In the genomic region with DNA sequence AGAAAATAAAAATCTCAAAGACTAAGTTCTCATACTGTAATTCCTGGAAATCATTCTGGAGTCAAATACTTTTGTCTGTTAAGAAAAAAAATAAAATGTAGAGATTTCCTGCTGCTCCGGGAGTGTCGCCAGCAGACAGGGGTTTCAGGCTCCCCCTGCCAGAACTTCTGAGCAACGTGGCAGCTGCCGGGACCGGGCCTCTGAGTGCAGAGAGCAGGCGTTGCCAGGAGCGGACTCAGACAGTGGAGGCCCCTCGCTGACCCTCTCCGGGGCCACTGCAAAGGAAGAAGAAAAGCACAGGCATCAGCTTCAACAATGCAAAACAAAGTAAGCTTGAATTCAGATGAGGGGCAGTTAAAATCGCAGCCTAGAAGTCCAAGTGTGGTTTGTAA, we compare ENCODE assay signal across 15 cellular contexts.
A peak's percentile ranks its signal among the peaks of the same experiment; 100 is the strongest.
DNase-seq lines count a peak whose midpoint lies in the region; ATAC-seq, FAIRE-seq and TF ChIP-seq lines count a peak whose summit lies in the region.
"Had no signal": no experiment of that assay in that cellular context is flagged by ENCODE, and none has a peak within 500 bp of the region (broad histone marks: within the 10 kb centered on the region; RNA-seq: fewer than 3 reads in every experiment).

No MANE protein-coding gene starts in this region.

- H3K27me3 ChIP-seq in ACC112 (ENCODE audit: insufficient read depth, low read length) (no peaks in the 10 kb centered on the region), heart right ventricle (peaks cover 0 to 3% (median 0%) of the 10 kb centered on the region in 7 donors), neuronal stem cell (ENCODE audit: control insufficient read depth in 3 of 3, insufficient read depth in 3 of 3, low read depth in 1 of 3, low read length in 3 of 3) (no peaks in the 10 kb centered on the region), Peyer's patch (no peaks in the 10 kb centered on the region), MG63 (no peaks in the 10 kb centered on the region)
- H3K27me3 ChIP-seq: neutrophil had no signal

- peak in 6 of 8 donors; percentile 56 to 75 (median 70) for ATAC-seq in heart right ventricle
- ATAC-seq: A549 had no signal

- no peak overlapping the region for H3K14ac ChIP-seq in neuronal stem cell (ENCODE audit: low read length)

- no peak overlapping the region for H4K91ac ChIP-seq in neuronal stem cell (ENCODE audit: low read depth, low read length, poor library complexity)

- TF ChIP-seq POLR2A in Peyer's patch (IDR thresholded peaks at IDR 0.05): no peak
- TF ChIP-seq POLR2A in H54 (IDR thresholded peaks at IDR 0.05; ENCODE audit: low read depth, low read length): no peak

- no peak overlapping the region for H2AK5ac ChIP-seq in neuronal stem cell (ENCODE audit: low read depth, low read length)

- H2BK120ac ChIP-seq in neuronal stem cell (ENCODE audit: low read depth, low read length): no peak overlapping the region

- no peak overlapping the region for H3K23ac ChIP-seq in neuronal stem cell (ENCODE audit: low read depth, low read length, poor library complexity)

- no peak overlapping the region for H2BK5ac ChIP-seq in neuronal stem cell (ENCODE audit: low read length)

- intact Hi-C loops in heart right ventricle (cut with DNase I): no loop called here

- no peaks in the 10 kb centered on the region for H3K79me2 ChIP-seq in ACC112 (ENCODE audit: control insufficient read depth, insufficient read depth, low read length, unreplicated experiment)

- H3K4me2 ChIP-seq in neuronal stem cell (ENCODE audit: insufficient read depth, low read length, poor library complexity, severe bottlenecking): no peak overlapping the region
- H3K4me2 ChIP-seq: A549 had no signal

- H3K4me1 ChIP-seq in ACC112 (ENCODE audit: control insufficient read depth, insufficient read depth, low read length, unreplicated experiment) (peaks cover 17% of the 10 kb centered on the region), heart right ventricle (peaks cover 6 to 29% (median 23%) of the 10 kb centered on the region in 9 donors), neuronal stem cell (ENCODE audit: control insufficient read depth in 2 of 2, insufficient read depth in 1 of 2, low read depth in 1 of 2, low read length in 2 of 2) (peaks cover 3 to 14% of the 10 kb centered on the region in 2 donors), Peyer's patch (no peaks in the 10 kb centered on the region)

- no peak overlapping the region for H4K8ac ChIP-seq in neuronal stem cell (ENCODE audit: low read depth, low read length)

- H3K79me1 ChIP-seq in neuronal stem cell (ENCODE audit: low read depth, low read length): no peaks in the 10 kb centered on the region

- 24% methylated on average over 10 of the region's 10 CpGs for WGBS in heart right ventricle, 2 donors
- WGBS in neuronal stem cell (ENCODE audit: extremely low coverage in 2 of 2, insufficient read length in 2 of 2, insufficient replicate concordance in 1 of 2), 2 donors: no CpG with 5 or more reads among the region's 10 CpGs

- H2AFZ ChIP-seq in ACC112 (ENCODE audit: low read length, unreplicated experiment) (peak overlapping the region; percentile 41), neuronal stem cell (ENCODE audit: low read length) (peak overlapping the region; percentile 79)

- FAIRE-seq in H54 (lab: Jason Lieb, UNC): no peak
- FAIRE-seq: A549, G401.6, RCC 7860, urothelium cell line had no signal

- no peak overlapping the region for H2BK12ac ChIP-seq in neuronal stem cell (ENCODE audit: low read length)

- H3K36me3 ChIP-seq in ACC112 (ENCODE audit: insufficient read depth, low read length): no peaks in the 10 kb centered on the region
- no peaks in the 10 kb centered on the region for H3K36me3 ChIP-seq in heart right ventricle
- H3K36me3 ChIP-seq in neuronal stem cell (replicated peaks in 1 of 2; ENCODE audit: control insufficient read depth in 2 of 2, insufficient read depth in 2 of 2, low read length in 2 of 2): no peaks in the 10 kb centered on the region
- no peaks in the 10 kb centered on the region for H3K36me3 ChIP-seq in Peyer's patch
- H3K36me3 ChIP-seq in MG63: peaks cover 66% of the 10 kb centered on the region
- H3K36me3 ChIP-seq: neutrophil had no signal

- no peak overlapping the region for H3K4ac ChIP-seq in neuronal stem cell (ENCODE audit: low read length)

- 0 out of 2 replicates have a peak overlapping the region, but pooled peaks have one; percentile 10 for H3K4me3 ChIP-seq in ACC112 (ENCODE audit: low read depth, low read length)
- no peak overlapping the region for H3K4me3 ChIP-seq in astrocyte of the cerebellum (ENCODE audit: low read depth, low read length)
- H3K4me3 ChIP-seq in heart right ventricle: peak overlapping the region in 1 of 10 donors; percentile 20
- H3K4me3 ChIP-seq in neuronal stem cell (ENCODE audit: low read length in 2 of 2): no peak overlapping the region
- H3K4me3 ChIP-seq in Peyer's patch: no peak overlapping the region
- H3K4me3 ChIP-seq in MG63: no peak overlapping the region
- H3K4me3 ChIP-seq: A549 had no signal

- H3K9me3 ChIP-seq in heart right ventricle: no peaks in the 10 kb centered on the region
- H3K9me3 ChIP-seq in neuronal stem cell (replicated peaks in 1 of 2; ENCODE audit: control insufficient read depth in 2 of 2, insufficient read depth in 1 of 2, low read depth in 1 of 2, low read length in 2 of 2): no peaks in the 10 kb centered on the region
- no peaks in the 10 kb centered on the region for H3K9me3 ChIP-seq in Peyer's patch
- peaks cover 54% of the 10 kb centered on the region for H3K9me3 ChIP-seq in MG63
- H3K9me3 ChIP-seq: A549, neutrophil had no signal

- in situ Hi-C loops in astrocyte of the cerebellum (cut with HindIII; ENCODE audit: low sequenced_read_pairs): no loop called here
- in situ Hi-C loops in G401 (cut with HindIII; ENCODE audit: low sequenced_read_pairs): no loop called here

- no peak overlapping the region for H2BK15ac ChIP-seq in neuronal stem cell (ENCODE audit: low read length)

- TF ChIP-seq CTCF in astrocyte of the cerebellum (IDR thresholded peaks at IDR 0.05; ENCODE audit: low read depth, low read length, missing control alignments) (no peak), heart right ventricle (IDR thresholded peaks at IDR 0.05) (no peak), Peyer's patch (IDR thresholded peaks at IDR 0.05) (no peak)

- H3K27ac ChIP-seq in ACC112 (ENCODE audit: low read depth, low read length) (no peak overlapping the region), heart right ventricle (peak overlapping the region in 7 of 10 donors; percentile 9 to 79 (median 61)), neuronal stem cell (replicated peaks; ENCODE audit: low read length) (no peak overlapping the region), Peyer's patch (peak overlapping the region in 1 of 4 donors; percentile 48)
- H3K27ac ChIP-seq: A549, neutrophil had no signal

- H3K18ac ChIP-seq in neuronal stem cell (ENCODE audit: low read length): peak overlapping the region; percentile 21

- DNase-seq in astrocyte of the cerebellum (ENCODE audit: low read depth) (peak; percentile 72), heart right ventricle (peak; percentile 70 to 76), neuronal stem cell (ENCODE audit: low spot score) (no peak), Peyer's patch (no peak), H54 (ENCODE audit: insufficient read length, low spot score) (no peak), MG63 (no peak), G401 (ENCODE audit: low spot score) (no peak)
- DNase-seq: dermis blood vessel endothelial cell, NCI-H2081 had no signal

- no peak overlapping the region for H3K9ac ChIP-seq in neuronal stem cell (ENCODE audit: low read depth, low read length, poor library complexity)

Comparison
In these comparisons a context has a peak if more than half of its experiments do, and no peak if none do; other contexts are left out.
1. H3K27ac ChIP-seq: peak in heart right ventricle (7 of 10); none in ACC112 (single experiment) and neuronal stem cell (single experiment).
2. DNase-seq: peak in astrocyte of the cerebellum (single experiment) and heart right ventricle (2 of 2); none in neuronal stem cell (single experiment), Peyer's patch (0 of 3), H54 (single experiment), MG63 (single experiment) and G401 (single experiment).